In the genomic region with DNA sequence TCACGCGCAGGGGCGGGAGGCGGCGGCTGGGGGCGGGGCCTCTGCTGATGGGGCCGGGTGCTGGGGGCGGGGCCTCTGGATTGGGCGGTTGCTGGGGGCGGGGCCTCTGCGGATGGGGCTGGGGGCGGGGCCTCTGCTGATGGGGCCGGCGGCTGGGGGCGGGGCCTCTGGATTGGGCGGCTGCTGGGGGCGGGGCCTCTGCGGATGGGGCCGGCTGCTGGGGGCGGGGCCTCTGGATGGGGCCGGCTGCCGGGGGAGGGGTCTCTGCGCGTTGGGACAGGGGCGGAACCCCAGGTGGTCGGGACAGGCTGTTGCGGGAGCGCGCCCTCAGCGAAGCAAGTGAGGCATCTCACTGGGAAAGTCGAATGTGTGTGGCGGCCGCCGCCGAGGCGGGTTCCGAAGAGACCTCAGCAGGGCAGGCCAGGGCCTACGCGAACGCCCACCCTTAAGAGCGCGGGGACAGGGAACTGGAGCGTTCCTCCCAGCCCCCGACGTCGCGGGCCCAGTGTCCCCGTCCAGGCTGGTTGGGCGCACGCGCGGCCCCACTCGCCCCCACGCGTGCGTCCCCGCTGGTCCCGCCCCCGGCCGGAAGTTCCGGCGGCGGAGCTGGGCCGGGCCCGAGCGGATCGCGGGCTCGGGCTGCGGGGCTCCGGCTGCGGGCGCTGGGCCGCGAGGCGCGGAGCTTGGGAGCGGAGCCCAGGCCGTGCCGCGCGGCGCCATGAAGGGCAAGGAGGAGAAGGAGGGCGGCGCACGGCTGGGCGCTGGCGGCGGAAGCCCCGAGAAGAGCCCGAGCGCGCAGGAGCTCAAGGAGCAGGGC, we compare ENCODE assay signal across 8 cellular contexts. TPM values are rescaled to one million over a fixed set of nuclear protein-coding genes. Genes with fewer than 3 reads are reported as not detected.
A peak's percentile ranks its signal among the peaks of the same experiment; 100 is the strongest.
DNase-seq lines count a peak whose midpoint lies in the region; ATAC-seq, FAIRE-seq and TF ChIP-seq lines count a peak whose summit lies in the region.

STUB1 (plus strand) TSS at position 603 of the 817 bp plus-strand sequence; CDS start at position 719, 116 bp downstream.

- peak; percentile 33 for ATAC-seq in HG03039 (IDR thresholded peaks at IDR 0.05; ENCODE audit: unreplicated experiment)
- peak; percentile 54 for ATAC-seq in left colon

- intact Hi-C loops in activated CD4-positive, alpha-beta T cell treated with anti-CD3 and anti-CD28 coated beads, Interleukin-2, amount 10 ng/mL, durations not matched to agents 24 days and 14 days (cut with micrococcal nuclease) = loop anchor here (1.0 to 5.0 kb wide), 2 partner anchors 12 to 47 kb away; partner anchors contain the start of genes CCDC78, HAGHL and RHOT2
- intact Hi-C loops in left colon (cut with DNase I, micrococcal nuclease) = no loop called here

- peaks cover 16% of the 10 kb centered on the region for H3K4me1 Mint-ChIP-seq in activated CD4-positive, alpha-beta T cell treated with anti-CD3 and anti-CD28 coated beads, Interleukin-2, amount 10 ng/mL, durations not matched to agents 24 days and 14 days

- H3K27ac ChIP-seq in cingulate gyrus (ENCODE audit: low read depth, low read length) = peak within 1 kb of the TSS; percentile 93

- H3K27ac Mint-ChIP-seq in activated CD4-positive, alpha-beta T cell treated with anti-CD3 and anti-CD28 coated beads, Interleukin-2, amount 10 ng/mL, durations not matched to agents 24 days and 14 days = peak within 1 kb of the TSS; percentile 84

- H3K4me3 Mint-ChIP-seq in activated CD4-positive, alpha-beta T cell treated with anti-CD3 and anti-CD28 coated beads, Interleukin-2, amount 10 ng/mL, durations not matched to agents 24 days and 14 days = peak within 1 kb of the TSS; percentile 87

- no peak for TF ChIP-seq POLR2A in GM12891 (IDR thresholded peaks at IDR 0.05; ENCODE audit: low read depth, low read length)

- DNase-seq in GM12891 (ENCODE audit: insufficient read length, low spot score) (peak; percentile 79), NCI-H446 treated with DMSO at 0.1 percent for 48 hours (lab: John Stamatoyannopoulos, UW) (peak; percentile 60), left colon (peak; percentile 85 to 91), DMS79 treated with DMSO at 0.1 percent for 48 hours (lab: John Stamatoyannopoulos, UW) (no peak)
- DNase-seq in activated CD4-positive, alpha-beta T cell treated with anti-CD3 and anti-CD28 coated beads, Interleukin-2, amount 10 ng/mL, durations not matched to agents 24 days and 14 days = peak; percentile 96
- peak; percentile 67 to 89 for DNase-seq in stimulated activated CD4-positive, alpha-beta T cell treated with anti-CD3 and anti-CD28 coated beads, Interleukin-1b, Interleukin-23, amount 100 ng/mL, for 1 hour (ENCODE audit: low read depth in 2 of 2)

- peaks cover 22% of the 10 kb centered on the region for H3K36me3 Mint-ChIP-seq in activated CD4-positive, alpha-beta T cell treated with anti-CD3 and anti-CD28 coated beads, Interleukin-2, amount 10 ng/mL, durations not matched to agents 24 days and 14 days (ENCODE audit: low read depth)

- H3K27me3 Mint-ChIP-seq in activated CD4-positive, alpha-beta T cell treated with anti-CD3 and anti-CD28 coated beads, Interleukin-2, amount 10 ng/mL, durations not matched to agents 24 days and 14 days = peaks cover 3% of the 10 kb centered on the region

- FAIRE-seq in GM12891 (lab: Jason Lieb, UNC) = peak; percentile 94

- no peaks in the 10 kb centered on the region for H3K9me3 Mint-ChIP-seq in activated CD4-positive, alpha-beta T cell treated with anti-CD3 and anti-CD28 coated beads, Interleukin-2, amount 10 ng/mL, durations not matched to agents 24 days and 14 days

TF ChIP-seq in GM12891, 5 proteins besides CTCF, POLR2A, EP300 and RAD21:
- TF ChIP-seq SPI1 (IDR thresholded peaks at IDR 0.05; ENCODE audit: low read depth, low read length) = no peak
- no peak for TF ChIP-seq TAF1 (IDR thresholded peaks at IDR 0.05; ENCODE audit: low read depth, low read length)
- TF ChIP-seq PAX5 (IDR thresholded peaks at IDR 0.05; ENCODE audit: insufficient read depth, low read length, severe bottlenecking) = no peak
- TF ChIP-seq POU2F2 (IDR thresholded peaks at IDR 0.05; ENCODE audit: low read depth, low read length) = no peak
- no peak for TF ChIP-seq POLR2AphosphoS5 (IDR thresholded peaks at IDR 0.05; ENCODE audit: low read depth, low read length)

RNA-seq across cellular contexts. Expression of gene STUB1, which starts in this region (rescaled TPM):
- 45.0 TPM for polyA plus RNA-seq in GM12891 (2012; ENCODE audit: low read depth, missing spikeins)
- 90.2 and 93.8 TPM in 2 replicates for total RNA-seq in activated CD4-positive, alpha-beta T cell treated with anti-CD3 and anti-CD28 coated beads, Interleukin-2, amount 10 ng/mL, durations not matched to agents 24 days and 14 days
- total RNA-seq in left colon = 100 to 1,000 TPM in 1 of 2 donors, 10 to 100 TPM in 1; 86.6 to 105 TPM
